In the genomic region with DNA sequence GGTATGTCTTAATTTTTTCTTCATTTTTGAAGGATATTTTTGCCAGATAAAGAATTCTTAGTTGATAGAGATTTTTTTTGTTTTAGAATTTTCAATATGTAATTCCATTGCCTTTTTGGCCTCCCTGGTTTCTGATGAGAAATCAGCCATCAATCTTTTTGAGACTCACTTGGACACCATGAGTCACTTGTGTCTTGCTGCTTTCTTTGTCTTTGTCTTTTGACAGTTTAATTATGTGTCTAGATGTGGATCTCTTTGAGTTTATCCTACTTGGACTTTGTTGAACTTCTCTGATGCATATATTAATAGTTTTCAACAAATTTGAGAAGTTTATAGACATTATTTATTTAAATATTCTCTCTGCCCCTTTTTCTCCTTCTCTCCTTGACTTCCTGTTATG, we compare ENCODE assay signal across 1 cellular context.
TF ChIP-seq lines count a peak whose summit lies in the region.

No MANE protein-coding gene starts in this region.

TF ChIP-seq in A549, 52 proteins besides CTCF, POLR2A, EP300 and RAD21 (continued from another document):
- TF ChIP-seq CHD4 (IDR thresholded peaks at IDR 0.05; ENCODE audit: borderline replicate concordance) (no peak), BHLHE40 (IDR thresholded peaks at IDR 0.05; ENCODE audit: low read depth, low read length) (no peak), SREBF2 (IDR thresholded peaks at IDR 0.05) (no peak), TFCP2L1 (CRISPR knock-in tag; IDR thresholded peaks at IDR 0.05) (no peak), HOXB5 (CRISPR knock-in tag; IDR thresholded peaks at IDR 0.05) (no peak)
- TF ChIP-seq, protein P1, sequence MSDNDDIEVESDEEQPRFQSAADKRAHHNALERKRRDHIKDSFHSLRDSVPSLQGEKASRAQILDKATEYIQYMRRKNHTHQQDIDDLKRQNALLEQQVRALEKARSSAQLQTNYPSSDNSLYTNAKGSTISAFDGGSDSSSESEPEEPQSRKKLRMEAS (IDR thresholded peaks at IDR 0.05): no peak
